ENCODE assay signal across 13 cellular contexts in the genomic region with DNA sequence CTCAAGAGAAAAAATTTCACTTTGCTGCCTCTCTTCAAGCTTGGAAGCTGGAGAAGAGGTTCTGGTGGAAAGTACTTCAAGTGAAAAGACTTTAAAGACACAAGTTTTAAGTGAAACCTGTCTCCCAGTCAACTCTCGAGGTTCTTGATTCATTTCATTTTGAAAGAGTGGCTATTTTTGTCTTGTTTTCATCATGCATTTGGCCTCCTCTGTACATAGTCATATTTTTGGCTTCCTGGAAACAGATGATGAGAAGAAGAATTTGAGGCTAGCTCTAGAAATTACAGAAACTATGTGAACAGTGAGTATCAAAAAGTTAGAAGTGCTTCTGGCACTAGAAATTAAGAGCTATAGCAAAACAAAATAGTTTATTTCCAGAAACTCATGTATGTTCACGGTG.
DNase-seq lines count a peak whose midpoint lies in the region; ATAC-seq, FAIRE-seq and TF ChIP-seq lines count a peak whose summit lies in the region.
"Had no signal": no experiment of that assay in that cellular context is flagged by ENCODE, and none has a peak within 500 bp of the region (broad histone marks: within the 10 kb centered on the region; RNA-seq: fewer than 3 reads in every experiment).

No MANE protein-coding gene starts in this region.

- H3K27ac Mint-ChIP-seq in activated CD4-positive, alpha-beta memory T cell treated with anti-CD3 and anti-CD28 coated beads for 36 hours: peak overlapping the region; percentile 14
- H3K27ac Mint-ChIP-seq in activated CD4-positive, alpha-beta memory T cell treated with anti-CD3 and anti-CD28 coated beads, Interleukin-2, amount 10 ng/mL, durations not matched to agents 7 days and 5 days: no peak overlapping the region
- H3K27ac Mint-ChIP-seq: T-cell had no signal

- CTCF ChIA-PET in activated CD4-positive, alpha-beta memory T cell treated with anti-CD3 and anti-CD28 coated beads for 36 hours (lab: Charles Lee): interaction anchor here (0.6 kb wide), 2 partner anchors 36 to 173 kb away, joined by 3 read pairs; no protein-coding TSS in a partner anchor
- CTCF ChIA-PET in activated CD4-positive, alpha-beta memory T cell treated with anti-CD3 and anti-CD28 coated beads, Interleukin-2, amount 10 ng/mL, durations not matched to agents 7 days and 5 days (lab: Charles Lee): no interaction called here

- no peak for TF ChIP-seq POLR2A in H54 (IDR thresholded peaks at IDR 0.05; ENCODE audit: low read depth, low read length)

- H3K4me1 ChIP-seq in heart right ventricle: peaks cover 0 to 44% (median 16%) of the 10 kb centered on the region in 9 donors
- H3K4me1 ChIP-seq: right lobe of liver had no signal

- 37 to 43% methylated on average over 2 of the region's 2 CpGs for WGBS in heart right ventricle, 2 donors

- no peak for FAIRE-seq in H54 (lab: Jason Lieb, UNC)
- FAIRE-seq: A204.1 had no signal

- no peak overlapping the region for H3K4me3 ChIP-seq in heart right ventricle
- H3K4me3 ChIP-seq: right lobe of liver had no signal

- H3K36me3 Mint-ChIP-seq in activated CD4-positive, alpha-beta memory T cell treated with anti-CD3 and anti-CD28 coated beads for 36 hours: no peaks in the 10 kb centered on the region
- no peaks in the 10 kb centered on the region for H3K36me3 Mint-ChIP-seq in activated CD4-positive, alpha-beta memory T cell treated with anti-CD3 and anti-CD28 coated beads, Interleukin-2, amount 10 ng/mL, durations not matched to agents 7 days and 5 days (ENCODE audit: low read depth)
- H3K36me3 Mint-ChIP-seq: T-cell had no signal

- H3K27me3 ChIP-seq in heart right ventricle: no peaks in the 10 kb centered on the region
- H3K27me3 ChIP-seq: right lobe of liver had no signal

- H3K4me3 Mint-ChIP-seq in activated CD4-positive, alpha-beta memory T cell treated with anti-CD3 and anti-CD28 coated beads for 36 hours: no peak overlapping the region
- H3K4me3 Mint-ChIP-seq in activated CD4-positive, alpha-beta memory T cell treated with anti-CD3 and anti-CD28 coated beads, Interleukin-2, amount 10 ng/mL, durations not matched to agents 7 days and 5 days: no peak overlapping the region
- H3K4me3 Mint-ChIP-seq: T-cell had no signal

- POLR2A ChIA-PET in activated CD4-positive, alpha-beta memory T cell treated with anti-CD3 and anti-CD28 coated beads for 36 hours (lab: Charles Lee): no interaction called here
- POLR2A ChIA-PET in activated CD4-positive, alpha-beta memory T cell treated with anti-CD3 and anti-CD28 coated beads, Interleukin-2, amount 10 ng/mL, durations not matched to agents 7 days and 5 days (lab: Charles Lee): no interaction called here

- H3K9me3 Mint-ChIP-seq in activated CD4-positive, alpha-beta memory T cell treated with anti-CD3 and anti-CD28 coated beads for 36 hours: peaks cover 2% of the 10 kb centered on the region
- no peaks in the 10 kb centered on the region for H3K9me3 Mint-ChIP-seq in activated CD4-positive, alpha-beta memory T cell treated with anti-CD3 and anti-CD28 coated beads, Interleukin-2, amount 10 ng/mL, durations not matched to agents 7 days and 5 days
- H3K9me3 Mint-ChIP-seq: T-cell had no signal

- no peak for TF ChIP-seq CTCF in heart right ventricle (IDR thresholded peaks at IDR 0.05)

- peak in 6 of 8 donors; percentile 36 to 60 (median 49) for ATAC-seq in heart right ventricle
- ATAC-seq: right lobe of liver, T-cell had no signal

- peaks cover 0 to 5% (median 0%) of the 10 kb centered on the region in 11 donors for H3K9me3 ChIP-seq in heart right ventricle
- H3K9me3 ChIP-seq: right lobe of liver had no signal

- H3K27ac ChIP-seq in heart right ventricle: peak overlapping the region; percentile 4 to 78 (median 70)
- H3K27ac ChIP-seq: right lobe of liver had no signal

- intact Hi-C loops in activated CD4-positive, alpha-beta memory T cell treated with anti-CD3 and anti-CD28 coated beads for 36 hours (cut with micrococcal nuclease): loop anchor here (1.0 kb wide), 1 partner anchor 25 kb away; no protein-coding TSS in a partner anchor
- intact Hi-C loops in heart right ventricle (cut with DNase I): no loop called here

- H3K27me3 Mint-ChIP-seq in activated CD4-positive, alpha-beta memory T cell treated with anti-CD3 and anti-CD28 coated beads for 36 hours: peaks cover 15% of the 10 kb centered on the region
- no peaks in the 10 kb centered on the region for H3K27me3 Mint-ChIP-seq in activated CD4-positive, alpha-beta memory T cell treated with anti-CD3 and anti-CD28 coated beads, Interleukin-2, amount 10 ng/mL, durations not matched to agents 7 days and 5 days

- DNase-seq in activated CD4-positive, alpha-beta memory T cell treated with anti-CD3 and anti-CD28 coated beads for 36 hours: no peak
- DNase-seq in activated CD4-positive, alpha-beta memory T cell treated with anti-CD3 and anti-CD28 coated beads, Interleukin-2, amount 10 ng/mL, durations not matched to agents 7 days and 5 days: no peak
- DNase-seq in OCI-M1 (lab: John Stamatoyannopoulos, UW) (peak; percentile 31), heart right ventricle (no peak), stromal cell of bone marrow (ENCODE audit: low read depth) (peak; percentile 36), DMS53 treated with DMSO at 0.1 percent for 48 hours (lab: John Stamatoyannopoulos, UW; ENCODE audit: unreplicated experiment) (no peak), kidney glomerular epithelial cell (lab: John Stamatoyannopoulos, UW) (no peak), H54 (ENCODE audit: insufficient read length, low spot score) (no peak)
- DNase-seq: activated CD4-positive, alpha-beta T cell treated with anti-CD3 and anti-CD28 coated beads for 48 hours; Kasumi-1; right lobe of liver; T-cell had no signal

- peaks cover 16% of the 10 kb centered on the region for H3K4me1 Mint-ChIP-seq in activated CD4-positive, alpha-beta memory T cell treated with anti-CD3 and anti-CD28 coated beads for 36 hours (ENCODE audit: low read depth)
- no peaks in the 10 kb centered on the region for H3K4me1 Mint-ChIP-seq in activated CD4-positive, alpha-beta memory T cell treated with anti-CD3 and anti-CD28 coated beads, Interleukin-2, amount 10 ng/mL, durations not matched to agents 7 days and 5 days
- H3K4me1 Mint-ChIP-seq: T-cell had no signal

- H3K36me3 ChIP-seq in heart right ventricle: peaks cover 0 to 17% (median 0%) of the 10 kb centered on the region in 9 donors
- H3K36me3 ChIP-seq: right lobe of liver had no signal

Comparison
In these comparisons a context has a peak if more than half of its experiments do, and no peak if none do; other contexts are left out.
1. DNase-seq: peak in OCI-M1 (single experiment) and stromal cell of bone marrow (single experiment); none in activated CD4-positive, alpha-beta memory T cell treated with anti-CD3 and anti-CD28 coated beads for 36 hours (single experiment), activated CD4-positive, alpha-beta memory T cell treated with anti-CD3 and anti-CD28 coated beads, Interleukin-2, amount 10 ng/mL, durations not matched to agents 7 days and 5 days (single experiment), heart right ventricle (0 of 2), DMS53 treated with DMSO at 0.1 percent for 48 hours (single experiment), kidney glomerular epithelial cell (single experiment) and H54 (single experiment).